8 cellular contexts compared by ENCODE assay signal in the genomic region with DNA sequence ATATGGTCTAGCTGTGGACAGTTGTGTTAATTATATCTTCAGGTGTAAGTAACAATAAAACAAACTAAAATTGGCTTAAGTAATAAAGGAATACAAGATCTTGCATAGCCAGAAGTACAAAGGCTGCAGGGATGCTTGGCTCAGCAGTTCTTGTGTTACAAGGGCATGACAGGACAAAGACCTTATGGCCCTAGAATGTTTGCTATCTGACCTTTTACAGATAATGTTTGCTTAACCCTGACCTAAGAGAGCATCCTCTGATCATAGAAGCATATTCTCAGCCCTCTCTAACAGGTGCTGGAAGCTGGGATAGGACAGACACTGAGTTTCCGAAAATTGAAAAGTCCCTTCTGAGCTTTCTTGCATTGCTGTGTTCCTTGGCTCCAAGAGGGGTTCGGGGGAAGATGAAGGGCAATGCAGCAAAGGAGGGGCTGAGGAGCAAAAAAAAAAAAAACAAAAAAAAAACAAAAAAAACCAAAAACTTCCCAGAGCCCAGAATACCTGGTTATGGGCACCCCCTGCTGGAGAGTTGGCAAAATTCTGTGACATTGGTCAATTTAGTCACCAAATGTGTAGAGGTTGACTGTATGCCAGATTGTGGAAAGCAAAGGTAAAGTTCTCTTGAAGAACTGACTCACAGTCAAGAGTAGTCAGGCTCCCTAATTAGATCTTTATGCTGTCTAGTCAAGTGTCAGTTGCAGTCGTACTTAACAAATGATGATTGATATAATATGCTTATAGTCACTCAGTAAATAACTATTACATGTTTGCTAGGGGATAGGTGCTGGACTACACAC. TPM values are rescaled to one million over a fixed set of nuclear protein-coding genes. Genes with fewer than 3 reads are reported as not detected.
A peak's percentile ranks its signal among the peaks of the same experiment; 100 is the strongest.
DNase-seq lines count a peak whose midpoint lies in the region; ATAC-seq and TF ChIP-seq lines count a peak whose summit lies in the region.

No MANE protein-coding gene starts in this region.

- no peaks in the 10 kb centered on the region for H3K36me3 ChIP-seq in brain microvascular endothelial cell (replicated peaks)
- no peaks in the 10 kb centered on the region for H3K36me3 ChIP-seq in kidney epithelial cell (ENCODE audit: control insufficient read depth, insufficient read depth, low read length)

- TF ChIP-seq CTCF in brain microvascular endothelial cell (IDR thresholded peaks at IDR 0.05; ENCODE audit: low read depth, low read length, missing control alignments) = peak; percentile 82
- peak; percentile 74 for TF ChIP-seq CTCF in kidney epithelial cell (IDR thresholded peaks at IDR 0.05; ENCODE audit: insufficient read depth, low read length, poor library complexity, severe bottlenecking)

- in situ Hi-C loops in brain microvascular endothelial cell (cut with HindIII; ENCODE audit: low pct_ligation_motif_present, low sequenced_read_pairs) = no loop called here

- H3K27ac ChIP-seq in brain microvascular endothelial cell = no peak overlapping the region

- DNase-seq in activated gamma-delta T cell treated with Interleukin-2 at 50 U/mL for 16 hours (peak; percentile 52), activated gamma-delta T cell (lab: John Stamatoyannopoulos, UW) (no peak), MV-4-11 (lab: John Stamatoyannopoulos, UW) (peak; percentile 40), T1000 (lab: John Stamatoyannopoulos, UW) (peak; percentile 45), brain microvascular endothelial cell (peak; percentile 27), kidney epithelial cell (ENCODE audit: low read depth) (peak; percentile 18)
- DNase-seq in stimulated activated CD4-positive, alpha-beta T cell treated with anti-CD3 and anti-CD28 coated beads, Interleukin-4, amount 100 ng/mL, for 1 hour = peak; percentile 72

- H3K27me3 ChIP-seq in brain microvascular endothelial cell (replicated peaks) (no peaks in the 10 kb centered on the region), kidney epithelial cell (ENCODE audit: control insufficient read depth, insufficient read depth, low read length) (no peaks in the 10 kb centered on the region)

- ATAC-seq in GM18907 (IDR thresholded peaks at IDR 0.05; ENCODE audit: unreplicated experiment) = no peak

- H3K4me3 ChIP-seq in brain microvascular endothelial cell (ENCODE audit: low read depth, low read length) = no peak overlapping the region
- H3K4me3 ChIP-seq in kidney epithelial cell (ENCODE audit: low read depth, low read length) = no peak overlapping the region

RNA-seq across cellular contexts. Expression of gene HIKESHI, which starts 10.4 kb away (rescaled TPM):
- total RNA-seq in kidney epithelial cell = 34.6 and 39.0 TPM in 2 replicates

RNA-seq across cellular contexts. Expression of gene EED, which starts 47.1 kb away (rescaled TPM):
- 9.2 and 12.6 TPM in 2 replicates for total RNA-seq in kidney epithelial cell
